Comparison of ENCODE assay signal across 1 cellular context in the genomic region with DNA sequence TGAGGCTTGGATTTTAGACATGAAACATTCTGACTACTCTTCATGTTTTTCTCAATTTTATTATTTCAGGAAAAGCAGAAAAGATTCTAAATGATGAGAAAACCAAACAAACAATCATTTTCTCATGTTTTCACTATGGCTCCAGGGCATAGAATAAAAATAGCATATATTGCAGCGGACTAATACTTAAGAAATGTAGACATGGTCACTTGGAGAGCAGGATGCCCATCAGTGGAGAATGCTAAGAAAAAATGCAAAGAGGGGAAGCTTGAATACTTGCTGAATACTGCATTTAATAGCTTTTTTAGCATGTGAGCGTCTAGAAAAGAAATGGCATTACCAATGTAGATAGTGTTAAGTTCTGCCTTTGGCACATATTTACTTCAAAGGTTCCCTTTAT.
TF ChIP-seq lines count a peak whose summit lies in the region.

No MANE protein-coding gene starts in this region.

TF ChIP-seq in IMR-90, 13 proteins besides CTCF, POLR2A, EP300 and RAD21 (continued from another document):
- TF ChIP-seq, protein P1, sequence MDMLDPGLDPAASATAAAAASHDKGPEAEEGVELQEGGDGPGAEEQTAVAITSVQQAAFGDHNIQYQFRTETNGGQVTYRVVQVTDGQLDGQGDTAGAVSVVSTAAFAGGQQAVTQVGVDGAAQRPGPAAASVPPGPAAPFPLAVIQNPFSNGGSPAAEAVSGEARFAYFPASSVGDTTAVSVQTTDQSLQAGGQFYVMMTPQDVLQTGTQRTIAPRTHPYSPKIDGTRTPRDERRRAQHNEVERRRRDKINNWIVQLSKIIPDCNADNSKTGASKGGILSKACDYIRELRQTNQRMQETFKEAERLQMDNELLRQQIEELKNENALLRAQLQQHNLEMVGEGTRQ (IDR thresholded peaks at IDR 0.05; ENCODE audit: low read depth, low read length) = no peak
- no peak for TF ChIP-seq RFX5 (IDR thresholded peaks at IDR 0.05; ENCODE audit: low read depth, low read length)
- no peak for TF ChIP-seq RCOR1 (IDR thresholded peaks at IDR 0.05; ENCODE audit: insufficient replicate concordance, low read length)
- TF ChIP-seq MAZ (IDR thresholded peaks at IDR 0.05; ENCODE audit: borderline replicate concordance, low read depth, low read length) = no peak
- TF ChIP-seq MAFK (IDR thresholded peaks at IDR 0.05; ENCODE audit: low read depth, low read length) = no peak
- TF ChIP-seq BHLHE40 (IDR thresholded peaks at IDR 0.05; ENCODE audit: low read depth, low read length) = no peak
- TF ChIP-seq MXI1 (IDR thresholded peaks at IDR 0.05; ENCODE audit: borderline replicate concordance, low read depth, low read length) = no peak
- TF ChIP-seq, protein P2, sequence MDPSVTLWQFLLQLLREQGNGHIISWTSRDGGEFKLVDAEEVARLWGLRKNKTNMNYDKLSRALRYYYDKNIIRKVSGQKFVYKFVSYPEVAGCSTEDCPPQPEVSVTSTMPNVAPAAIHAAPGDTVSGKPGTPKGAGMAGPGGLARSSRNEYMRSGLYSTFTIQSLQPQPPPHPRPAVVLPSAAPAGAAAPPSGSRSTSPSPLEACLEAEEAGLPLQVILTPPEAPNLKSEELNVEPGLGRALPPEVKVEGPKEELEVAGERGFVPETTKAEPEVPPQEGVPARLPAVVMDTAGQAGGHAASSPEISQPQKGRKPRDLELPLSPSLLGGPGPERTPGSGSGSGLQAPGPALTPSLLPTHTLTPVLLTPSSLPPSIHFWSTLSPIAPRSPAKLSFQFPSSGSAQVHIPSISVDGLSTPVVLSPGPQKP (IDR thresholded peaks at IDR 0.05; ENCODE audit: borderline replicate concordance, low read depth, low read length) = no peak
- TF ChIP-seq CEBPB (IDR thresholded peaks at IDR 0.05; ENCODE audit: low read depth, low read length) = no peak
- TF ChIP-seq FOS (IDR thresholded peaks at IDR 0.05; ENCODE audit: low read depth, low read length) = no peak
- TF ChIP-seq NFE2L2 (IDR thresholded peaks at IDR 0.05; ENCODE audit: low read depth, low read length) = no peak
- no peak for TF ChIP-seq SMC3 (IDR thresholded peaks at IDR 0.05; ENCODE audit: low read depth, low read length)
